1 cellular context compared by ENCODE assay signal in the genomic region with DNA sequence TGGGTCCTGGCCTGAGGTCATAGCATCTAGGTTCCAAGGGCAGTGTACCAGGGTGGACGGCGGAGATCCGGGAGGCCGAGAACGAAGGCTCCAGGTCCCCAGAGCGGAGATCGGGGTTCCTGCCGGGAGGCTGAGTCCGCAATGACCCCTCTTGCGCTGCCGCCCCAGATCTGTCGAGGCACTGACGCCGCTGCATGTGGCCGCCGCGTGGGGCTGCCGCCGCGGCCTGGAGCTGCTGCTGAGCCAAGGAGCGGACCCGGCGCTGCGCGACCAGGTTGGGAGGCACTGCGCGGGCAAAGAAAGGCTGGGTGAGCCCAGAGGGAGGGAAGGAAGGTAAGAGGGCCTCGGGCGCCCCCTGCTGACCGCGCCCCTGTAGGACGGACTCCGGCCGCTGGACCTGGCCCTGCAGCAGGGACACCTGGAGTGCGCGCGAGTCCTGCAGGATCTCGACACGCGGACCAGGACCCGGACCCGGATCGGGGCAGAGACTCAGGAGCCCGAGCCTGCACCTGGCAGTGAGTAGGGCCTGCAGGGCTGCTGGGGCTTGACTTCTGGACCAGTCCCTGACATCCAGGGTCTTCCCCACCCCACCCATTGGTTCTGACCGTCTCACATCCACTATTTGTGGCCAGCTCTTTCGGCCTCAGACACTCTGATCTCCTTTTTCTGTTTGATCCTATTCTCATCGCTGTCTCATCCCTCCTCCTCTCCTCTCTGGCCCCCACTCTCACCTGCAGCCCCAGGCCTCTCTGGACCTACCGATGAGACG.
TF ChIP-seq lines count a peak whose summit lies in the region.

No MANE protein-coding gene starts in this region.

TF ChIP-seq in K562, 482 proteins besides CTCF, POLR2A, EP300 and RAD21 (continued from another document and continues in another):
- TF ChIP-seq STAG1 (CRISPR knock-in tag; IDR thresholded peaks at IDR 0.05; ENCODE audit: borderline replicate concordance) (peak; percentile 94), CCNT2 (IDR thresholded peaks at IDR 0.05; ENCODE audit: borderline replicate concordance, extremely low read depth, insufficient read length, low read depth, low read length) (peak; percentile 36), CC2D1A (IDR thresholded peaks at IDR 0.05) (0 out of 2 replicates have a peak, but pooled peaks have one; percentile 37), HNRNPUL1 (IDR thresholded peaks at IDR 0.05; ENCODE audit: low read length) (no peak), RAD51 (IDR thresholded peaks at IDR 0.05; ENCODE audit: borderline replicate concordance, low read depth) (no peak), SMAD1 (IDR thresholded peaks at IDR 0.05; ENCODE audit: low read depth, low read length, partially characterized antibody) (no peak), FUS (optimal IDR thresholded peaks at IDR 0.05; ENCODE audit: low read depth, low read length) (no peak), JUNB (CRISPR knock-in tag; conservative IDR thresholded peaks at IDR 0.05) (no peak), BCLAF1 (IDR thresholded peaks at IDR 0.05; ENCODE audit: borderline replicate concordance in 1 of 2, control insufficient read depth in 1 of 2, low read depth in 2 of 2, low read length in 1 of 2) (no peak), ZNF354B (CRISPR knock-in tag; IDR thresholded peaks at IDR 0.05) (no peak), CHCHD3 (CRISPR knock-in tag; IDR thresholded peaks at IDR 0.05) (no peak), ZNF165 (CRISPR knock-in tag; IDR thresholded peaks at IDR 0.05; ENCODE audit: borderline replicate concordance) (no peak), ZNF395 (CRISPR knock-in tag; IDR thresholded peaks at IDR 0.05) (no peak), ZNF589 (CRISPR knock-in tag; IDR thresholded peaks at IDR 0.05; ENCODE audit: low read depth) (no peak), FOSL1 (tag; conservative IDR thresholded peaks at IDR 0.05) (no peak), ZNF280A (IDR thresholded peaks at IDR 0.05; ENCODE audit: low read depth, partially characterized antibody) (no peak), BMI1 (IDR thresholded peaks at IDR 0.05; ENCODE audit: low read length) (no peak), SMARCC2 (IDR thresholded peaks at IDR 0.05; ENCODE audit: low read depth) (no peak), SREBF1 (IDR thresholded peaks at IDR 0.05; ENCODE audit: borderline replicate concordance, low read depth, low read length) (no peak), PYGO2 (tag; IDR thresholded peaks at IDR 0.05) (no peak), BACH1 (tag; IDR thresholded peaks at IDR 0.05) (no peak), SRSF3 (IDR thresholded peaks at IDR 0.05; ENCODE audit: insufficient read depth, low read length) (no peak), NBN (IDR thresholded peaks at IDR 0.05; ENCODE audit: low read depth) (no peak), MXD1 (CRISPR knock-in tag; IDR thresholded peaks at IDR 0.05; ENCODE audit: borderline replicate concordance, poor library complexity, severe bottlenecking) (no peak), HMG20B (CRISPR knock-in tag; IDR thresholded peaks at IDR 0.05) (no peak), GATA2 (CRISPR knock-in tag; IDR thresholded peaks at IDR 0.05) (no peak), RBM22 (IDR thresholded peaks at IDR 0.05; ENCODE audit: low read depth, low read length, poor library complexity, severe bottlenecking) (no peak), ZBTB43 (CRISPR knock-in tag; IDR thresholded peaks at IDR 0.05) (no peak), HMGN3 (IDR thresholded peaks at IDR 0.05; ENCODE audit: borderline replicate concordance, extremely low read depth, insufficient read length, low read depth, low read length) (peak; percentile 41), MAZ (CRISPR knock-in tag; conservative IDR thresholded peaks at IDR 0.05 in 1 of 2, IDR thresholded peaks at IDR 0.05 in 1 of 2) (peak; percentile 61 to 86), ZNF77 (CRISPR knock-in tag; IDR thresholded peaks at IDR 0.05) (no peak), MLLT1 (IDR thresholded peaks at IDR 0.05) (no peak)
- TF ChIP-seq, protein P1, sequence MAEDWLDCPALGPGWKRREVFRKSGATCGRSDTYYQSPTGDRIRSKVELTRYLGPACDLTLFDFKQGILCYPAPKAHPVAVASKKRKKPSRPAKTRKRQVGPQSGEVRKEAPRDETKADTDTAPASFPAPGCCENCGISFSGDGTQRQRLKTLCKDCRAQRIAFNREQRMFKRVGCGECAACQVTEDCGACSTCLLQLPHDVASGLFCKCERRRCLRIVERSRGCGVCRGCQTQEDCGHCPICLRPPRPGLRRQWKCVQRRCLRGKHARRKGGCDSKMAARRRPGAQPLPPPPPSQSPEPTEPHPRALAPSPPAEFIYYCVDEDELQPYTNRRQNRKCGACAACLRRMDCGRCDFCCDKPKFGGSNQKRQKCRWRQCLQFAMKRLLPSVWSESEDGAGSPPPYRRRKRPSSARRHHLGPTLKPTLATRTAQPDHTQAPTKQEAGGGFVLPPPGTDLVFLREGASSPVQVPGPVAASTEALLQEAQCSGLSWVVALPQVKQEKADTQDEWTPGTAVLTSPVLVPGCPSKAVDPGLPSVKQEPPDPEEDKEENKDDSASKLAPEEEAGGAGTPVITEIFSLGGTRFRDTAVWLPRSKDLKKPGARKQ (CRISPR knock-in tag; IDR thresholded peaks at IDR 0.05): peak; percentile 77; the same call in 1 of the 2 replicates
- TF ChIP-seq, protein P2, sequence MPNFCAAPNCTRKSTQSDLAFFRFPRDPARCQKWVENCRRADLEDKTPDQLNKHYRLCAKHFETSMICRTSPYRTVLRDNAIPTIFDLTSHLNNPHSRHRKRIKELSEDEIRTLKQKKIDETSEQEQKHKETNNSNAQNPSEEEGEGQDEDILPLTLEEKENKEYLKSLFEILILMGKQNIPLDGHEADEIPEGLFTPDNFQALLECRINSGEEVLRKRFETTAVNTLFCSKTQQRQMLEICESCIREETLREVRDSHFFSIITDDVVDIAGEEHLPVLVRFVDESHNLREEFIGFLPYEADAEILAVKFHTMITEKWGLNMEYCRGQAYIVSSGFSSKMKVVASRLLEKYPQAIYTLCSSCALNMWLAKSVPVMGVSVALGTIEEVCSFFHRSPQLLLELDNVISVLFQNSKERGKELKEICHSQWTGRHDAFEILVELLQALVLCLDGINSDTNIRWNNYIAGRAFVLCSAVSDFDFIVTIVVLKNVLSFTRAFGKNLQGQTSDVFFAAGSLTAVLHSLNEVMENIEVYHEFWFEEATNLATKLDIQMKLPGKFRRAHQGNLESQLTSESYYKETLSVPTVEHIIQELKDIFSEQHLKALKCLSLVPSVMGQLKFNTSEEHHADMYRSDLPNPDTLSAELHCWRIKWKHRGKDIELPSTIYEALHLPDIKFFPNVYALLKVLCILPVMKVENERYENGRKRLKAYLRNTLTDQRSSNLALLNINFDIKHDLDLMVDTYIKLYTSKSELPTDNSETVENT (CRISPR knock-in tag; IDR thresholded peaks at IDR 0.05): no peak
- TF ChIP-seq, protein P3, sequence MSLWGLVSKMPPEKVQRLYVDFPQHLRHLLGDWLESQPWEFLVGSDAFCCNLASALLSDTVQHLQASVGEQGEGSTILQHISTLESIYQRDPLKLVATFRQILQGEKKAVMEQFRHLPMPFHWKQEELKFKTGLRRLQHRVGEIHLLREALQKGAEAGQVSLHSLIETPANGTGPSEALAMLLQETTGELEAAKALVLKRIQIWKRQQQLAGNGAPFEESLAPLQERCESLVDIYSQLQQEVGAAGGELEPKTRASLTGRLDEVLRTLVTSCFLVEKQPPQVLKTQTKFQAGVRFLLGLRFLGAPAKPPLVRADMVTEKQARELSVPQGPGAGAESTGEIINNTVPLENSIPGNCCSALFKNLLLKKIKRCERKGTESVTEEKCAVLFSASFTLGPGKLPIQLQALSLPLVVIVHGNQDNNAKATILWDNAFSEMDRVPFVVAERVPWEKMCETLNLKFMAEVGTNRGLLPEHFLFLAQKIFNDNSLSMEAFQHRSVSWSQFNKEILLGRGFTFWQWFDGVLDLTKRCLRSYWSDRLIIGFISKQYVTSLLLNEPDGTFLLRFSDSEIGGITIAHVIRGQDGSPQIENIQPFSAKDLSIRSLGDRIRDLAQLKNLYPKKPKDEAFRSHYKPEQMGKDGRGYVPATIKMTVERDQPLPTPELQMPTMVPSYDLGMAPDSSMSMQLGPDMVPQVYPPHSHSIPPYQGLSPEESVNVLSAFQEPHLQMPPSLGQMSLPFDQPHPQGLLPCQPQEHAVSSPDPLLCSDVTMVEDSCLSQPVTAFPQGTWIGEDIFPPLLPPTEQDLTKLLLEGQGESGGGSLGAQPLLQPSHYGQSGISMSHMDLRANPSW (CRISPR knock-in tag; IDR thresholded peaks at IDR 0.05): 0 out of 2 replicates have a peak, but pooled peaks have one; percentile 62
